8 cellular contexts compared by ENCODE assay signal in the genomic region with DNA sequence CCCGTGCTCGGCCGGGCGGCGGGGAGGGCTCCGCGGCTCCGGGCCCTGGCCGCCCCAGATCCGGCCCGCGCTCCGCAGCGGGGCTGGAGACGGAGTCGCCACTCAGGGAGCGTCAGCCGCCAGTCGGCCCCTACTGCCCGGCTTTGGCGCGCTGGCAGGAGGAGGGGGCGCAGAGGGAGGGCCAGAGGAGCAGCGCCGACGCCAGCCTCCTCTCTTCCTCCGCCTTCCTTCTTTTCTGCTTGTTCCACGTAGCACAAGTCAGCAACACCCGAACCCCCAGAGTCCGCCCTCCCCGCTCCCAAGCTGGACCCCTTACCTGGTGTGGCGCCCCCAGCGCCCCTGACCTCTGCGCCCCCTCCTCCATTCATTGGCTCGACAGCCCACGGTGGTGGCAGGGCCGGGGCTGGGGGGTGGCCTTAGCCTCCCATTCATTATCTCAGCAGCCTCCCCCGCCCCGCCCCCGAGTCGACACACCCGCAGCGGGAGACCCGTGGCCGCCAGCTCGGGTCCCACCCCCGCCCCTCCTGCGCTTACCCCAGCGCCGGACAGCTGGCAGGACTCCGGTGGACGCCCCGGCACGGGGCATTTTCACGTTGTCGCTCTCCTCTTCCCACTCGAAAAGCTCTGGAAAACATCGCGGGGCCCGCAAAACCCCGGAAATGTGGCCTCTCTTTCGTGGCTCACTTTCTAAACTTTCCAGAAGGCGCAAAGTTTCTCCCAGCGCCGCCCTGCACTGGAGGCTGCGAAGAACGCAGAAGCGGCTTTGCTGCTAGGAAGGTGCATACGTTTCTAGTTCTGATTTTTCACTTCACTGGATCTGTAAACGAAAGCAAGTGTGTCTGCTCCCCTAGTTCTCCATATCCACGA. TPM values are rescaled to one million over a fixed set of nuclear protein-coding genes. Genes with fewer than 3 reads are reported as not detected.
DNase-seq lines count a peak whose midpoint lies in the region; ATAC-seq and TF ChIP-seq lines count a peak whose summit lies in the region.

A gene with protein sequence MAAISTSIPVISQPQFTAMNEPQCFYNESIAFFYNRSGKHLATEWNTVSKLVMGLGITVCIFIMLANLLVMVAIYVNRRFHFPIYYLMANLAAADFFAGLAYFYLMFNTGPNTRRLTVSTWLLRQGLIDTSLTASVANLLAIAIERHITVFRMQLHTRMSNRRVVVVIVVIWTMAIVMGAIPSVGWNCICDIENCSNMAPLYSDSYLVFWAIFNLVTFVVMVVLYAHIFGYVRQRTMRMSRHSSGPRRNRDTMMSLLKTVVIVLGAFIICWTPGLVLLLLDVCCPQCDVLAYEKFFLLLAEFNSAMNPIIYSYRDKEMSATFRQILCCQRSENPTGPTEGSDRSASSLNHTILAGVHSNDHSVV (minus strand): TSS at position 135 of the 867 bp plus-strand sequence. CDS start 66,353 bp downstream, outside the sequence.

- H3F3A ChIP-seq in neural progenitor cell (ENCODE audit: low read depth) = peaks cover 27% of the 10 kb centered on the region

- peak within 1 kb of the TSS; percentile 86 for H3K4me2 ChIP-seq in neural progenitor cell

- peaks cover 42% of the 10 kb centered on the region for H3K79me2 ChIP-seq in neural progenitor cell (ENCODE audit: low read depth)

- CTCF ChIA-PET in Calu3 (lab: Charles Lee) = interaction anchor here (0.6 kb wide), 2 partner anchors 217 to 1384 kb away, joined by 4 to 5 read pairs; no protein-coding TSS in a partner anchor

- no peaks in the 10 kb centered on the region for H3K36me3 ChIP-seq in WERI-Rb-1
- no peaks in the 10 kb centered on the region for H3K36me3 ChIP-seq in neural progenitor cell

- TF ChIP-seq CTCF in Calu3 (IDR thresholded peaks at IDR 0.05; ENCODE audit: unreplicated experiment) (no peak), HFF-Myc (IDR thresholded peaks at IDR 0.05; ENCODE audit: low read depth, low read length, missing control alignments) (no peak), WERI-Rb-1 (IDR thresholded peaks at IDR 0.05; ENCODE audit: low read depth, low read length) (no peak), neural progenitor cell (IDR thresholded peaks at IDR 0.05) (peak; percentile 9)

- H3K4me3 ChIP-seq in HFF-Myc (replicated peaks; ENCODE audit: low read depth, low read length) = peak within 1 kb of the TSS; percentile 73
- H3K4me3 ChIP-seq in WERI-Rb-1 (ENCODE audit: low read depth, low read length) = no peak within 1 kb of the TSS
- H3K4me3 ChIP-seq in neural progenitor cell = peak within 1 kb of the TSS; percentile 98

- no peak within 1 kb of the TSS for H3K27ac ChIP-seq in WERI-Rb-1
- H3K27ac ChIP-seq in neural progenitor cell = no peak within 1 kb of the TSS

- peak within 1 kb of the TSS; percentile 91 for H3K27ac Mint-ChIP-seq in Calu3 (ENCODE audit: unreplicated experiment)
- H3K27ac Mint-ChIP-seq in neural progenitor cell = peak within 1 kb of the TSS; percentile 95

- H2AFZ ChIP-seq in neural progenitor cell (replicated peaks) = peak within 1 kb of the TSS; percentile 91

- H3K27me3 ChIP-seq in WERI-Rb-1 (ENCODE audit: insufficient read depth, low read depth, severe bottlenecking) = peaks cover 92% of the 10 kb centered on the region
- peaks cover 22% of the 10 kb centered on the region for H3K27me3 ChIP-seq in neural progenitor cell

- H3K36me3 Mint-ChIP-seq in Calu3 (ENCODE audit: insufficient read depth, unreplicated experiment) (peaks cover 30% of the 10 kb centered on the region), neural progenitor cell (no peaks in the 10 kb centered on the region)

- no peak for ATAC-seq in HG02870 (IDR thresholded peaks at IDR 0.05; ENCODE audit: unreplicated experiment)

- peak; percentile 36 for DNase-seq in Calu3
- no peak for DNase-seq in HFF-Myc (ENCODE audit: extremely low read depth, low read depth)
- peak; percentile 6 for DNase-seq in WERI-Rb-1
- peak; percentile 69 for DNase-seq in globus pallidus (ENCODE audit: low spot score)
- peak; percentile 89 for DNase-seq in neural progenitor cell (ENCODE audit: low spot score)
- no peak for DNase-seq in NCI-H446 treated with DMSO at 0.1 percent for 48 hours (lab: John Stamatoyannopoulos, UW)
- no peak for DNase-seq in stimulated activated CD4-positive, alpha-beta T cell treated with anti-CD3 and anti-CD28 coated beads, Interleukin-1b, Interleukin-23, amount 100 ng/mL, for 48 hours

- intact Hi-C loops in Calu3 (cut with micrococcal nuclease; ENCODE audit: unreplicated experiment) = loop anchor here (2.0 to 5.0 kb wide), 3 partner anchors 61 to 401 kb away; no protein-coding TSS in a partner anchor

- BruUV-seq in Calu3 (replicated peaks; lab: Mats Ljungman, UMichigan) = no TSS peak

- no peaks in the 10 kb centered on the region for H3K27me3 Mint-ChIP-seq in Calu3 (ENCODE audit: unreplicated experiment)
- H3K27me3 Mint-ChIP-seq in neural progenitor cell (ENCODE audit: insufficient read depth, low read depth) = peaks cover 13% of the 10 kb centered on the region

- peak within 1 kb of the TSS; percentile 55 for H3K9ac ChIP-seq in neural progenitor cell

- H3K9me3 Mint-ChIP-seq in Calu3 (ENCODE audit: low read depth, unreplicated experiment) (no peaks in the 10 kb centered on the region), neural progenitor cell (no peaks in the 10 kb centered on the region)

- H3K4me1 Mint-ChIP-seq in Calu3 (ENCODE audit: low read depth, unreplicated experiment) (peaks cover 21% of the 10 kb centered on the region), neural progenitor cell (peaks cover 24% of the 10 kb centered on the region)

- H3K9me3 ChIP-seq in WERI-Rb-1 (ENCODE audit: severe bottlenecking) (no peaks in the 10 kb centered on the region), neural progenitor cell (ENCODE audit: low read depth) (no peaks in the 10 kb centered on the region)

- peak within 1 kb of the TSS; percentile 78 for H3K4me3 Mint-ChIP-seq in Calu3 (ENCODE audit: low read depth, unreplicated experiment)
- H3K4me3 Mint-ChIP-seq in neural progenitor cell = peak within 1 kb of the TSS; percentile 94

- H3K4me1 ChIP-seq in neural progenitor cell = peaks cover 15% of the 10 kb centered on the region

- H4K20me1 ChIP-seq in neural progenitor cell (ENCODE audit: low read depth) = peaks cover 29% of the 10 kb centered on the region

RNA-seq across cellular contexts. Expression of the gene that starts here (rescaled TPM):
- 6.3 and 7.1 TPM in 2 replicates for total RNA-seq in Calu3 (2022)
- total RNA-seq in neural progenitor cell (ENCODE audit: low replicate concordance) = 30.3 and 36.0 TPM in 2 replicates

Comparison
In these comparisons a context has a peak if more than half of its experiments do, and no peak if none do; other contexts are left out.
1. DNase-seq: peak in Calu3 (single experiment), WERI-Rb-1 (single experiment), globus pallidus (single experiment) and neural progenitor cell (single experiment); none in HFF-Myc (single experiment), NCI-H446 treated with DMSO at 0.1 percent for 48 hours (single experiment) and stimulated activated CD4-positive, alpha-beta T cell treated with anti-CD3 and anti-CD28 coated beads, Interleukin-1b, Interleukin-23, amount 100 ng/mL, for 48 hours (single experiment).